8 cellular contexts compared by ENCODE assay signal in genomic region chr2:241272298-241272721, GRCh38. TPM values are rescaled to one million over a fixed set of nuclear protein-coding genes. Genes with fewer than 3 reads are reported as not detected.
DNase-seq lines count a peak whose midpoint lies in the region; FAIRE-seq and TF ChIP-seq lines count a peak whose summit lies in the region.

No MANE protein-coding gene starts in this region.

- TF ChIP-seq EP300 in suprapubic skin (IDR thresholded peaks at IDR 0.05): no peak

- no peak for FAIRE-seq in bronchial epithelial cell (lab: Jason Lieb, UNC)

- H3K27me3 ChIP-seq in GM23248 (replicated peaks; ENCODE audit: insufficient read depth) (no peaks in the 10 kb centered on the region), OCI-LY3 (ENCODE audit: low read depth, low read length) (no peaks in the 10 kb centered on the region), bronchial epithelial cell (ENCODE audit: control insufficient read depth, insufficient read depth, low read length) (no peaks in the 10 kb centered on the region), suprapubic skin (no peaks in the 10 kb centered on the region)

- no peak overlapping the region for H2AFZ ChIP-seq in GM23248
- no peak overlapping the region for H2AFZ ChIP-seq in OCI-LY3 (ENCODE audit: low read depth, low read length)

- peak overlapping the region; percentile 98 for H3K4me2 ChIP-seq in GM23248 (ENCODE audit: unreplicated experiment)
- H3K4me2 ChIP-seq in OCI-LY3 (ENCODE audit: low read length): peak overlapping the region; percentile 84

- no peak for TF ChIP-seq POLR2A in suprapubic skin (IDR thresholded peaks at IDR 0.05)

- H3F3A ChIP-seq in GM23248 (ENCODE audit: insufficient read depth): peaks cover 44% of the 10 kb centered on the region

- in situ Hi-C loops in GM23248 (cut with MboI): no loop called here

- H3K9me3 ChIP-seq in GM23248 (ENCODE audit: low read depth): no peaks in the 10 kb centered on the region
- peaks cover 7% of the 10 kb centered on the region; the same call in 1 of the 2 replicates for H3K9me3 ChIP-seq in OCI-LY3 (ENCODE audit: insufficient read depth, low read length)
- H3K9me3 ChIP-seq in suprapubic skin: no peaks in the 10 kb centered on the region

- TF ChIP-seq CTCF in OCI-LY3 (IDR thresholded peaks at IDR 0.05; ENCODE audit: low read depth, low read length): no peak
- no peak for TF ChIP-seq CTCF in bronchial epithelial cell (IDR thresholded peaks at IDR 0.05; ENCODE audit: insufficient read depth, low read length, severe bottlenecking)
- no peak for TF ChIP-seq CTCF in suprapubic skin (IDR thresholded peaks at IDR 0.05)

- DNase-seq in GM23248 (peak; percentile 78), bronchial epithelial cell (ENCODE audit: low read depth) (no peak), left kidney (ENCODE audit: low read depth, low spot score) (peak; percentile 77), suprapubic skin (ENCODE audit: low spot score in 2 of 2) (peak in 1 of 2 donors; percentile 70), NCI-H1694 treated with DMSO at 0.1 percent for 48 hours (lab: John Stamatoyannopoulos, UW) (no peak)
- DNase-seq in stimulated activated CD4-positive, alpha-beta T cell treated with anti-CD3 and anti-CD28 coated beads, Interleukin-4, amount 100 ng/mL, for 1 hour: no peak

- H3K4me1 ChIP-seq in GM23248 (ENCODE audit: insufficient read depth): peaks cover 36% of the 10 kb centered on the region
- H3K4me1 ChIP-seq in OCI-LY3 (ENCODE audit: low read length): peaks cover 15% of the 10 kb centered on the region
- peaks cover 47% of the 10 kb centered on the region for H3K4me1 ChIP-seq in suprapubic skin

- WGBS in GM23248 (ENCODE audit: low coverage in 1 of 2, low lambda C conversion rate in 2 of 2, missing lambda C conversion rate in 2 of 2), 2 experiments: 1 to 2% methylated on average over 9 to 34 of the region's 55 CpGs
- no CpG with 5 or more reads among the region's 55 CpGs for WGBS in suprapubic skin

- no peaks in the 10 kb centered on the region for H3K9me2 ChIP-seq in GM23248 (ENCODE audit: insufficient read depth)

- H3K36me3 ChIP-seq in GM23248 (ENCODE audit: low read depth): peaks cover 14% of the 10 kb centered on the region; the same call in 1 of the 2 replicates
- peaks cover 28% of the 10 kb centered on the region for H3K36me3 ChIP-seq in OCI-LY3 (replicated peaks; ENCODE audit: low read depth, low read length)
- H3K36me3 ChIP-seq in bronchial epithelial cell (ENCODE audit: control insufficient read depth, insufficient read depth, low read length): peaks cover 12% of the 10 kb centered on the region
- peaks cover 3% of the 10 kb centered on the region for H3K36me3 ChIP-seq in suprapubic skin

- peak overlapping the region; percentile 96 for H3K4me3 ChIP-seq in GM08714 (ENCODE audit: low read length)
- H3K4me3 ChIP-seq in GM23248: peak overlapping the region; percentile 96
- peak overlapping the region; percentile 86 for H3K4me3 ChIP-seq in OCI-LY3 (ENCODE audit: low read length)
- peak overlapping the region; percentile 68 for H3K4me3 ChIP-seq in bronchial epithelial cell (ENCODE audit: low read depth, low read length)
- peak overlapping the region; percentile 95 for H3K4me3 ChIP-seq in suprapubic skin

- H3K27ac ChIP-seq in GM23248 (peak overlapping the region; percentile 93), OCI-LY3 (ENCODE audit: low read length) (peak overlapping the region; percentile 56), suprapubic skin (peak overlapping the region; percentile 94)

- H3K79me2 ChIP-seq in GM23248 (ENCODE audit: insufficient read depth): peaks cover 96% of the 10 kb centered on the region
- peaks cover 89% of the 10 kb centered on the region for H3K79me2 ChIP-seq in OCI-LY3 (ENCODE audit: low read length)

- H3K9ac ChIP-seq in GM23248 (peak overlapping the region; percentile 99), OCI-LY3 (ENCODE audit: low read length) (peak overlapping the region; percentile 92)

- H4K20me1 ChIP-seq in GM23248 (ENCODE audit: insufficient read depth): peaks cover 37% of the 10 kb centered on the region
- H4K20me1 ChIP-seq in OCI-LY3 (ENCODE audit: insufficient read depth, low read length): peaks cover 44% of the 10 kb centered on the region

RNA-seq across cellular contexts. Expression of gene HDLBP, which starts 43.2 kb away (rescaled TPM):
- 707 and 711 TPM in 2 replicates for total RNA-seq in GM23248 (2014; rRNA removed; shearing (Covaris generic))
- polyA plus RNA-seq in GM23248 (2016; fragmentation: Nextera tagmentation; extraction: Ambion mirVana): 602 and 613 TPM in 2 replicates
- 768 and 805 TPM in 2 replicates for total RNA-seq in bronchial epithelial cell
- 100 to 1,000 TPM; 263 to 400 (median 287) TPM for total RNA-seq in suprapubic skin

RNA-seq across cellular contexts. Expression of gene SEPTIN2, which starts 43.4 kb away (rescaled TPM):
- total RNA-seq in GM23248 (2014; rRNA removed; shearing (Covaris generic)): 480 and 499 TPM in 2 replicates
- polyA plus RNA-seq in GM23248 (2016; fragmentation: Nextera tagmentation; extraction: Ambion mirVana): 512 and 518 TPM in 2 replicates
- total RNA-seq in bronchial epithelial cell: 181 and 202 TPM in 2 replicates
- 100 to 1,000 TPM; 126 to 233 (median 165) TPM for total RNA-seq in suprapubic skin

Comparison
In these comparisons a context has a peak if more than half of its experiments do, and no peak if none do; other contexts are left out.
1. DNase-seq: peak in GM23248 (single experiment) and left kidney (single experiment); none in bronchial epithelial cell (single experiment), NCI-H1694 treated with DMSO at 0.1 percent for 48 hours (single experiment) and stimulated activated CD4-positive, alpha-beta T cell treated with anti-CD3 and anti-CD28 coated beads, Interleukin-4, amount 100 ng/mL, for 1 hour (single experiment).
2. Peak in every context shown above with its lines, with median percentiles within 50 percentile points of each other: H3K4me3 ChIP-seq and H3K27ac ChIP-seq.